In genomic region chr22:19772673-19773469, GRCh38 we compare ENCODE assay signal across 12 cellular contexts. TPM values are rescaled to one million over a fixed set of nuclear protein-coding genes. Genes with fewer than 3 reads are reported as not detected.
DNase-seq lines count a peak whose midpoint lies in the region; ATAC-seq and FAIRE-seq lines count a peak whose summit lies in the region.
"Had no signal": no experiment of that assay in that cellular context is flagged by ENCODE, and none has a peak within 500 bp of the region (broad histone marks: within the 10 kb centered on the region; RNA-seq: fewer than 3 reads in every experiment).

No MANE protein-coding gene starts in this region.

- DNase-seq in CD1c-positive myeloid dendritic cell (ENCODE audit: extremely low spot score) (peak; percentile 33), dermis blood vessel endothelial cell (peak; percentile 86), GOT3 (lab: John Stamatoyannopoulos, UW) (no peak), urothelium cell line (ENCODE audit: low spot score) (no peak), NCI-H128 (lab: John Stamatoyannopoulos, UW; ENCODE audit: unreplicated experiment) (no peak), iPS-NIHi11 (ENCODE audit: low spot score) (no peak)
- DNase-seq: C1 segment of cervical spinal cord; effector CD8-positive, alpha-beta T cell had no signal

- FAIRE-seq in urothelium cell line (lab: Jason Lieb, UNC) = no peak

- ATAC-seq in GM19324 (IDR thresholded peaks at IDR 0.05; ENCODE audit: low FRiP score, unreplicated experiment) (peak; percentile 68), HG03196 (IDR thresholded peaks at IDR 0.05; ENCODE audit: unreplicated experiment) (peak; percentile 70)
- ATAC-seq: activated T-helper 17 cell treated with anti-CD3 and anti-CD28 coated beads, Interleukin-2, amount 50 U/mL, for 72 hours; left colon had no signal

RNA-seq across cellular contexts. Expression of gene TBX1, which starts 12.3 kb away (rescaled TPM):
- total RNA-seq in dermis blood vessel endothelial cell = 69.6 and 73.2 TPM in 2 replicates
- total RNA-seq: activated T-helper 17 cell treated with anti-CD3 and anti-CD28 coated beads, Interleukin-2, amount 50 U/mL, for 72 hours had no signal

RNA-seq across cellular contexts. Expression of gene GP1BB, which starts 49.5 kb away (rescaled TPM):
- total RNA-seq in dermis blood vessel endothelial cell = 5.3 and 5.4 TPM in 2 replicates
- total RNA-seq: activated T-helper 17 cell treated with anti-CD3 and anti-CD28 coated beads, Interleukin-2, amount 50 U/mL, for 72 hours had no signal

RNA-seq across cellular contexts. Expression of gene SEPTIN5, which starts 58.6 kb away (rescaled TPM):
- total RNA-seq in dermis blood vessel endothelial cell = 25.3 and 29.3 TPM in 2 replicates

Comparison
In these comparisons a context has a peak if more than half of its experiments do, and no peak if none do; other contexts are left out.
1. DNase-seq: peak in CD1c-positive myeloid dendritic cell (single experiment) and dermis blood vessel endothelial cell (single experiment); none in GOT3 (single experiment), urothelium cell line (single experiment), NCI-H128 (single experiment) and iPS-NIHi11 (single experiment).